Comparison of ENCODE assay signal across 2 cellular contexts in genomic region chr19:31261019-31261595, GRCh38.
TF ChIP-seq lines count a peak whose summit lies in the region.

No MANE protein-coding gene starts in this region.

TF ChIP-seq in A549, 52 proteins besides CTCF, POLR2A, EP300 and RAD21 (continued from another document):
- no peak for TF ChIP-seq BCL3 (IDR thresholded peaks at IDR 0.05)
- TF ChIP-seq RNF2 (IDR thresholded peaks at IDR 0.05; ENCODE audit: borderline replicate concordance, low read depth), result no peak
- TF ChIP-seq JUN (IDR thresholded peaks at IDR 0.05), result no peak
- no peak for TF ChIP-seq SREBF2 (IDR thresholded peaks at IDR 0.05)
- no peak for TF ChIP-seq ELK1 (IDR thresholded peaks at IDR 0.05; ENCODE audit: low read depth, low read length)
- TF ChIP-seq KDM1A (IDR thresholded peaks at IDR 0.05; ENCODE audit: low read depth), result no peak
- TF ChIP-seq EHF (CRISPR knock-in tag; IDR thresholded peaks at IDR 0.05), result no peak
- TF ChIP-seq ESRRA (IDR thresholded peaks at IDR 0.05; ENCODE audit: borderline replicate concordance, low read length), result no peak
- TF ChIP-seq NPAS2 (CRISPR knock-in tag; IDR thresholded peaks at IDR 0.05; ENCODE audit: borderline replicate concordance), result no peak
- TF ChIP-seq MAFK (IDR thresholded peaks at IDR 0.05; ENCODE audit: partially characterized antibody), result no peak
- TF ChIP-seq CBX8 (IDR thresholded peaks at IDR 0.05), result no peak
- no peak for TF ChIP-seq FOSL2 (IDR thresholded peaks at IDR 0.05)
- no peak for TF ChIP-seq FOSL2 (CRISPR knock-in tag; IDR thresholded peaks at IDR 0.05)
- no peak for TF ChIP-seq TFCP2L1 (CRISPR knock-in tag; IDR thresholded peaks at IDR 0.05)

TF ChIP-seq in HEK293, 187 proteins besides CTCF, POLR2A, EP300 and RAD21 (continued from another document):
- TF ChIP-seq ZBTB6 (tag by site-specific recombination; IDR thresholded peaks at IDR 0.05) (no peak), ZSCAN30 (tag by site-specific recombination; IDR thresholded peaks at IDR 0.05) (no peak), ZNF555 (tag by site-specific recombination; conservative IDR thresholded peaks at IDR 0.05) (no peak), ZNF701 (tag by site-specific recombination; IDR thresholded peaks at IDR 0.05) (no peak)
